ENCODE assay signal across 15 cellular contexts in genomic region chr7:80614911-80615310, GRCh38. TPM values are rescaled to one million over a fixed set of nuclear protein-coding genes. Genes with fewer than 3 reads are reported as not detected.
DNase-seq lines count a peak whose midpoint lies in the region; ATAC-seq and TF ChIP-seq lines count a peak whose summit lies in the region.
"Had no signal": no experiment of that assay in that cellular context is flagged by ENCODE, and none has a peak within 500 bp of the region (broad histone marks: within the 10 kb centered on the region; RNA-seq: fewer than 3 reads in every experiment).

No MANE protein-coding gene starts in this region.

- CTCF ChIA-PET in naive thymus-derived CD4-positive, alpha-beta T cell (lab: Charles Lee): no interaction called here

- POLR2A ChIA-PET in naive thymus-derived CD4-positive, alpha-beta T cell (lab: Charles Lee): no interaction called here

- DNase-seq in EL (peak; percentile 62), LHCN-M2 (ENCODE audit: low read depth) (peak; percentile 78), epithelial cell of esophagus (ENCODE audit: low read depth) (peak; percentile 37), gastrocnemius medialis (no peak), NCI-H774 (lab: John Stamatoyannopoulos, UW) (no peak)
- DNase-seq in activated T-cell treated with anti-CD3 and anti-CD28 coated beads, Interleukin-2, amount 50 U/mL, for 24 hours: no peak
- DNase-seq in naive thymus-derived CD4-positive, alpha-beta T cell: no peak
- DNase-seq in activated CD8-positive, alpha-beta memory T cell treated with anti-CD3 and anti-CD28 coated beads, Interleukin-2, amount 50 U/mL, for 4 hours: no peak
- DNase-seq: CD4-positive, alpha-beta memory T cell; NCI-H187; occipital lobe; stimulated activated CD4-positive, alpha-beta T cell treated with anti-CD3 and anti-CD28 coated beads, Interleukin-1b, Interleukin-23, amount 100 ng/mL, for 48 hours had no signal

- no peaks in the 10 kb centered on the region for H3K9me3 ChIP-seq in gastrocnemius medialis
- no peaks in the 10 kb centered on the region for H3K9me3 ChIP-seq in naive thymus-derived CD4-positive, alpha-beta T cell (ENCODE audit: control insufficient read depth in 2 of 3, low read length in 3 of 3)

- TF ChIP-seq CTCF in epithelial cell of esophagus (IDR thresholded peaks at IDR 0.05; ENCODE audit: insufficient read depth, low read depth, low read length, missing control alignments) (no peak), gastrocnemius medialis (IDR thresholded peaks at IDR 0.05 in 4 of 5, conservative IDR thresholded peaks at IDR 0.05 in 1 of 5) (no peak)

- H3K36me3 ChIP-seq in gastrocnemius medialis: no peaks in the 10 kb centered on the region
- no peaks in the 10 kb centered on the region for H3K36me3 ChIP-seq in naive thymus-derived CD4-positive, alpha-beta T cell (ENCODE audit: control insufficient read depth in 2 of 3, insufficient read depth in 3 of 3, low read length in 3 of 3)

- H3K27me3 ChIP-seq in gastrocnemius medialis: no peaks in the 10 kb centered on the region
- no peaks in the 10 kb centered on the region for H3K27me3 ChIP-seq in naive thymus-derived CD4-positive, alpha-beta T cell (ENCODE audit: control insufficient read depth in 2 of 2, insufficient read depth in 2 of 2, low read length in 2 of 2)

- in situ Hi-C loops in gastrocnemius medialis (cut with MboI; ENCODE audit: low sequenced_read_pairs in 4 of 4): no loop called here

- no peak overlapping the region for H3K4me3 Mint-ChIP-seq in activated T-cell treated with anti-CD3 and anti-CD28 coated beads, Interleukin-2, amount 50 U/mL, for 24 hours
- H3K4me3 Mint-ChIP-seq in naive thymus-derived CD4-positive, alpha-beta T cell: no peak overlapping the region
- H3K4me3 Mint-ChIP-seq: activated naive CD8-positive, alpha-beta T cell; CD4-positive, alpha-beta memory T cell had no signal

- intact Hi-C loops in gastrocnemius medialis (cut with DNase I; ENCODE audit: low total_unique reads): no loop called here
- intact Hi-C loops in naive thymus-derived CD4-positive, alpha-beta T cell (cut with micrococcal nuclease): no loop called here

- no peaks in the 10 kb centered on the region for H3K27me3 Mint-ChIP-seq in activated T-cell treated with anti-CD3 and anti-CD28 coated beads, Interleukin-2, amount 50 U/mL, for 24 hours
- peaks cover 0 to 5% (median 0%) of the 10 kb centered on the region in 5 donors for H3K27me3 Mint-ChIP-seq in naive thymus-derived CD4-positive, alpha-beta T cell
- H3K27me3 Mint-ChIP-seq: activated naive CD8-positive, alpha-beta T cell; CD4-positive, alpha-beta memory T cell had no signal

- no peak for TF ChIP-seq POLR2A in gastrocnemius medialis (IDR thresholded peaks at IDR 0.05)

- H3K9me3 Mint-ChIP-seq in activated T-cell treated with anti-CD3 and anti-CD28 coated beads, Interleukin-2, amount 50 U/mL, for 24 hours: no peaks in the 10 kb centered on the region
- H3K9me3 Mint-ChIP-seq in naive thymus-derived CD4-positive, alpha-beta T cell: peaks cover 0 to 10% (median 0%) of the 10 kb centered on the region in 11 donors

- no peaks in the 10 kb centered on the region for H3K36me3 Mint-ChIP-seq in activated T-cell treated with anti-CD3 and anti-CD28 coated beads, Interleukin-2, amount 50 U/mL, for 24 hours (ENCODE audit: low read depth)
- no peaks in the 10 kb centered on the region for H3K36me3 Mint-ChIP-seq in naive thymus-derived CD4-positive, alpha-beta T cell
- H3K36me3 Mint-ChIP-seq: activated naive CD8-positive, alpha-beta T cell; CD4-positive, alpha-beta memory T cell had no signal

- H3K4me1 ChIP-seq in gastrocnemius medialis: peaks cover 57 to 77% of the 10 kb centered on the region in 2 donors
- H3K4me1 ChIP-seq in naive thymus-derived CD4-positive, alpha-beta T cell (ENCODE audit: control insufficient read depth in 2 of 2, insufficient read depth in 2 of 2, low read length in 2 of 2): no peaks in the 10 kb centered on the region

- H3K27ac Mint-ChIP-seq in activated T-cell treated with anti-CD3 and anti-CD28 coated beads, Interleukin-2, amount 50 U/mL, for 24 hours: no peak overlapping the region
- H3K27ac Mint-ChIP-seq in naive thymus-derived CD4-positive, alpha-beta T cell: no peak overlapping the region
- H3K27ac Mint-ChIP-seq: activated naive CD8-positive, alpha-beta T cell; CD4-positive, alpha-beta memory T cell had no signal

- ATAC-seq in gastrocnemius medialis: no peak
- ATAC-seq in naive thymus-derived CD4-positive, alpha-beta T cell: no peak
- ATAC-seq: K562, left lobe of liver had no signal

- peak overlapping the region; percentile 80 to 87 (median 84) for H3K27ac ChIP-seq in gastrocnemius medialis
- H3K27ac ChIP-seq in naive thymus-derived CD4-positive, alpha-beta T cell (ENCODE audit: low read depth, low read length): no peak overlapping the region

- H3K4me3 ChIP-seq in epithelial cell of esophagus (ENCODE audit: low read length) (no peak overlapping the region), gastrocnemius medialis (peak overlapping the region in 3 of 4 donors; percentile 2 to 36 (median 12))
- no peak overlapping the region for H3K4me3 ChIP-seq in naive thymus-derived CD4-positive, alpha-beta T cell (ENCODE audit: low read length)
- H3K4me3 ChIP-seq: K562 had no signal

- H3K4me1 Mint-ChIP-seq in activated T-cell treated with anti-CD3 and anti-CD28 coated beads, Interleukin-2, amount 50 U/mL, for 24 hours (ENCODE audit: low read depth): no peaks in the 10 kb centered on the region
- H3K4me1 Mint-ChIP-seq in naive thymus-derived CD4-positive, alpha-beta T cell: peaks cover 0 to 6% (median 0%) of the 10 kb centered on the region in 7 donors
- H3K4me1 Mint-ChIP-seq: CD4-positive, alpha-beta memory T cell had no signal

RNA-seq across cellular contexts. Expression of gene CD36, which starts 23.5 kb away (rescaled TPM):
- total RNA-seq in LHCN-M2 (2014; rRNA removed): 5.4 and 7.9 TPM in 2 replicates
- 1.7 TPM for polyA plus RNA-seq in LHCN-M2 (2012)
- 100 to 1,000 TPM; 210 to 375 (median 311) TPM for total RNA-seq in gastrocnemius medialis
- 100 to 1,000 TPM in 1 of 5 experiments, 1 to 10 TPM in 3, not detected in 1; 3.0 to 109 (median 6.3) TPM for total RNA-seq in naive thymus-derived CD4-positive, alpha-beta T cell
- polyA plus RNA-seq in naive thymus-derived CD4-positive, alpha-beta T cell: 1 to 10 TPM in 1 of 2 donors, under 1 TPM in 1; 0.16 to 1.2 TPM

Comparison
In these comparisons a context has a peak if more than half of its experiments do, and no peak if none do; other contexts are left out.
1. DNase-seq: peak in EL (single experiment), LHCN-M2 (single experiment) and epithelial cell of esophagus (single experiment); none in gastrocnemius medialis (0 of 2), activated T-cell treated with anti-CD3 and anti-CD28 coated beads, Interleukin-2, amount 50 U/mL, for 24 hours (single experiment), naive thymus-derived CD4-positive, alpha-beta T cell (0 of 9), NCI-H774 (single experiment) and activated CD8-positive, alpha-beta memory T cell treated with anti-CD3 and anti-CD28 coated beads, Interleukin-2, amount 50 U/mL, for 4 hours (single experiment).
2. H3K4me3 ChIP-seq: peak in gastrocnemius medialis (3 of 4); none in epithelial cell of esophagus (single experiment) and naive thymus-derived CD4-positive, alpha-beta T cell (single experiment).